ENCODE assay signal across 8 cellular contexts in genomic region chr18:7746106-7746505, GRCh38.
"Had no signal": no experiment of that assay in that cellular context is flagged by ENCODE, and none has a peak within 500 bp of the region (broad histone marks: within the 10 kb centered on the region; RNA-seq: fewer than 3 reads in every experiment).

No MANE protein-coding gene starts in this region.

- ATAC-seq: HCT116, K562 had no signal

- H3K27ac ChIP-seq: GM23248, HL-60 had no signal

- H3K4me3 ChIP-seq: GM23248, HAP-1, K562 had no signal

- DNase-seq: GM23248, GOT3, H7, IMR-90 had no signal

- H3K9me3 ChIP-seq: HAP-1 had no signal

- H3K9ac ChIP-seq: GM23248 had no signal

- H3K36me3 ChIP-seq: HAP-1 had no signal

- H2AFZ ChIP-seq: GM23248 had no signal

- H3K4me1 ChIP-seq: HAP-1 had no signal
